10 cellular contexts compared by ENCODE assay signal in genomic region chr13:108496364-108497215, GRCh38.
DNase-seq lines count a peak whose midpoint lies in the region; ATAC-seq and TF ChIP-seq lines count a peak whose summit lies in the region.
"Had no signal": no experiment of that assay in that cellular context is flagged by ENCODE, and none has a peak within 500 bp of the region (broad histone marks: within the 10 kb centered on the region; RNA-seq: fewer than 3 reads in every experiment).

No MANE protein-coding gene starts in this region.

- ATAC-seq in SK-N-SH treated with all-trans-retinoic acid at 6 μM for 48 hours (no peak), GM18498 (IDR thresholded peaks at IDR 0.05; ENCODE audit: unreplicated experiment) (no peak)

- CTCF ChIA-PET in SK-N-SH (lab: Yijun Ruan, JAX): interaction anchor here (0.9 kb wide), 1 partner anchor 11 kb away, joined by 4 read pairs; no protein-coding TSS in a partner anchor

- no peaks in the 10 kb centered on the region for H3K79me2 ChIP-seq in SK-N-SH (ENCODE audit: insufficient read depth)

- H3K4me1 ChIP-seq in SK-N-SH (ENCODE audit: control insufficient read depth in 1 of 2, insufficient read depth in 2 of 2, low read depth in 1 of 2, low read length in 1 of 2) (no peaks in the 10 kb centered on the region; a peak in 1 of 4 replicates), iPS-15b (ENCODE audit: control insufficient read depth, insufficient read depth, low read length) (no peaks in the 10 kb centered on the region), stomach (peaks cover 0 to 22% (median 13%) of the 10 kb centered on the region in 4 donors)

- 16% methylated on average over 28 of the region's 30 CpGs for WGBS in SK-N-SH (ENCODE audit: low lambda C conversion rate)
- 7 to 14% (median 9%) methylated on average over 22 to 30 of the region's 30 CpGs for WGBS in stomach, 5 donors

- no peak overlapping the region for H3K27ac Mint-ChIP-seq in activated naive CD8-positive, alpha-beta T cell

- no peaks in the 10 kb centered on the region for H3K9me2 ChIP-seq in SK-N-SH

- peaks cover 9% of the 10 kb centered on the region for H3K4me1 Mint-ChIP-seq in activated naive CD8-positive, alpha-beta T cell (ENCODE audit: low read depth)
- H3K4me1 Mint-ChIP-seq: IgD-negative memory B cell had no signal

- DNase-seq in SK-N-SH (peak; percentile 24), stomach (no peak), GM10266 (ENCODE audit: extremely low spot score) (no peak)
- no peak for DNase-seq in stimulated activated CD4-positive, alpha-beta T cell treated with anti-CD3 and anti-CD28 coated beads, Interleukin-2, amount 100 ng/mL, for 48 hours
- DNase-seq: OCI-M1 had no signal

- H3K27ac ChIP-seq in SK-N-SH (ENCODE audit: low read depth in 2 of 2, low read length in 1 of 2) (no peak overlapping the region), stomach (no peak overlapping the region)

- H3K9me3 ChIP-seq in SK-N-SH (no peaks in the 10 kb centered on the region), iPS-15b (ENCODE audit: control insufficient read depth, insufficient read depth, low read length) (no peaks in the 10 kb centered on the region), stomach (no peaks in the 10 kb centered on the region)

- H3K27me3 ChIP-seq in SK-N-SH (ENCODE audit: insufficient read depth) (peaks cover 21% of the 10 kb centered on the region; the same call in 1 of the 2 replicates), iPS-15b (ENCODE audit: control insufficient read depth, insufficient read depth, low read length) (peaks cover 51% of the 10 kb centered on the region), stomach (peaks cover 0 to 37% (median 26%) of the 10 kb centered on the region in 3 donors)

- H3K9me3 Mint-ChIP-seq in activated naive CD8-positive, alpha-beta T cell (ENCODE audit: low read depth): no peaks in the 10 kb centered on the region

- no peak overlapping the region for H2AFZ ChIP-seq in SK-N-SH (ENCODE audit: low read depth)

- H3K36me3 ChIP-seq in SK-N-SH (replicated peaks in 1 of 2; ENCODE audit: control insufficient read depth in 1 of 2, insufficient read depth in 2 of 2, low read length in 1 of 2) (no peaks in the 10 kb centered on the region), iPS-15b (ENCODE audit: control insufficient read depth, insufficient read depth, low read length) (no peaks in the 10 kb centered on the region), stomach (no peaks in the 10 kb centered on the region)

- no peaks in the 10 kb centered on the region for H3F3A ChIP-seq in SK-N-SH (replicated peaks; ENCODE audit: insufficient read depth)

- peak overlapping the region; percentile 59 for H3K4me2 ChIP-seq in SK-N-SH

- POLR2A ChIA-PET in SK-N-SH (lab: Yijun Ruan, JAX): no interaction called here

- no peak overlapping the region for H3K4me3 ChIP-seq in SK-N-SH (ENCODE audit: low read depth in 2 of 2, low read length in 1 of 2)
- H3K4me3 ChIP-seq in iPS-15b (ENCODE audit: low read depth, low read length): peak overlapping the region; percentile 71
- peak overlapping the region; percentile 21 to 46 (median 39) for H3K4me3 ChIP-seq in stomach

- peaks cover 22% of the 10 kb centered on the region for H3K27me3 Mint-ChIP-seq in activated naive CD8-positive, alpha-beta T cell

- H4K20me1 ChIP-seq in SK-N-SH (ENCODE audit: insufficient read depth): no peaks in the 10 kb centered on the region

- H3K9ac ChIP-seq in SK-N-SH (no peak overlapping the region), iPS-15b (ENCODE audit: low read depth, low read length) (no peak overlapping the region)

- H3K36me3 Mint-ChIP-seq in activated naive CD8-positive, alpha-beta T cell: no peaks in the 10 kb centered on the region
- H3K36me3 Mint-ChIP-seq: IgD-negative memory B cell had no signal

- TF ChIP-seq POLR2A in stomach (IDR thresholded peaks at IDR 0.05): no peak

- no peak for TF ChIP-seq CTCF in SK-N-SH (IDR thresholded peaks at IDR 0.05)
- no peak for TF ChIP-seq CTCF in stomach (IDR thresholded peaks at IDR 0.05)
- no peak for TF ChIP-seq CTCF in GM10266 (IDR thresholded peaks at IDR 0.05; ENCODE audit: control insufficient read depth, insufficient read depth, low read depth, missing control alignments)

- no peak for TF ChIP-seq RAD21 in SK-N-SH (IDR thresholded peaks at IDR 0.05; ENCODE audit: low read length)

- intact Hi-C loops in stomach (cut with DNase I; ENCODE audit: low total_unique reads): no loop called here

- peak overlapping the region; percentile 40 for H3K4me3 Mint-ChIP-seq in activated naive CD8-positive, alpha-beta T cell
- H3K4me3 Mint-ChIP-seq: IgD-negative memory B cell had no signal

- TF ChIP-seq EP300 in SK-N-SH (IDR thresholded peaks at IDR 0.05; ENCODE audit: borderline replicate concordance in 1 of 2, low read depth in 1 of 2, low read length in 1 of 2) (no peak), stomach (IDR thresholded peaks at IDR 0.05) (no peak)

TF ChIP-seq in SK-N-SH, 30 proteins besides CTCF, POLR2A, EP300 and RAD21 (continues in another document):
- no peak for TF ChIP-seq PBX3 (IDR thresholded peaks at IDR 0.05)
- no peak for TF ChIP-seq CHD2 (IDR thresholded peaks at IDR 0.05; ENCODE audit: low read length, partially characterized antibody)
- TF ChIP-seq MAX (IDR thresholded peaks at IDR 0.05; ENCODE audit: low read depth): no peak

TF ChIP-seq in SK-N-SH treated with all-trans-retinoic acid at 6 μM for 48 hours, 23 proteins besides CTCF, POLR2A, EP300 and RAD21:
- TF ChIP-seq BACH2 (CRISPR knock-in tag; IDR thresholded peaks at IDR 0.05; ENCODE audit: borderline replicate concordance): no peak
- no peak for TF ChIP-seq ZNF8 (CRISPR knock-in tag; IDR thresholded peaks at IDR 0.05)
- TF ChIP-seq ZFP3 (CRISPR knock-in tag; IDR thresholded peaks at IDR 0.05): no peak
- TF ChIP-seq TSHZ2 (CRISPR knock-in tag; IDR thresholded peaks at IDR 0.05): no peak
- TF ChIP-seq ISL1 (CRISPR knock-in tag; IDR thresholded peaks at IDR 0.05): no peak
- no peak for TF ChIP-seq ZNF70 (CRISPR knock-in tag; IDR thresholded peaks at IDR 0.05)

Comparison
In these comparisons a context has a peak if more than half of its experiments do, and no peak if none do; other contexts are left out.
1. H3K4me3 ChIP-seq: peak in iPS-15b (single experiment) and stomach (4 of 4); none in SK-N-SH (0 of 2).